ENCODE assay signal across 8 cellular contexts in genomic region chr1:145845144-145845513, GRCh38. TPM values are rescaled to one million over a fixed set of nuclear protein-coding genes. Genes with fewer than 3 reads are reported as not detected.
DNase-seq lines count a peak whose midpoint lies in the region; ATAC-seq and FAIRE-seq lines count a peak whose summit lies in the region.

No MANE protein-coding gene starts in this region.

- FAIRE-seq in GM19239 (lab: Jason Lieb, UNC) = peak; percentile 92

- DNase-seq in CD1c-positive myeloid dendritic cell (ENCODE audit: extremely low spot score) (peak; percentile 66), GM19239 (ENCODE audit: insufficient read length, low spot score) (peak; percentile 48), SKM-1 treated with dmso at 0.1 percent for 144 hours (lab: John Stamatoyannopoulos, UW; ENCODE audit: unreplicated experiment) (peak; percentile 84), left ventricle myocardium superior (no peak), dermis blood vessel endothelial cell (no peak), NCI-H345 treated with DMSO at 0.1 percent for 48 hours (lab: John Stamatoyannopoulos, UW; ENCODE audit: unreplicated experiment) (no peak)
- no peak for DNase-seq in stimulated activated naive CD8-positive, alpha-beta T cell treated with anti-CD3 and anti-CD28 coated beads, Interleukin-15, Interleukin-2, amounts not matched to agents 100 U/mL and 50 U/mL, for 24 hours

- intact Hi-C loops in left ventricle myocardium superior (cut with micrococcal nuclease) = loop anchor here (5.0 to 10.0 kb wide), 2 partner anchors 70 to 167 kb away; partner anchors contain the start of genes ITGA10 and PEX11B

- ATAC-seq in HG03196 (IDR thresholded peaks at IDR 0.05; ENCODE audit: unreplicated experiment) (peak; percentile 64), left ventricle myocardium superior (peak; percentile 39)
- peak; percentile 44 for ATAC-seq in stimulated activated naive CD8-positive, alpha-beta T cell treated with anti-CD3 and anti-CD28 coated beads, Interleukin-15, Interleukin-2, amounts not matched to agents 100 U/mL and 50 U/mL, for 24 hours

RNA-seq across cellular contexts. Expression of gene NUDT17, which starts 0.3 kb away (rescaled TPM):
- total RNA-seq in left ventricle myocardium superior = 3.4 TPM
- total RNA-seq in dermis blood vessel endothelial cell = 2.4 TPM in 2 replicates

RNA-seq across cellular contexts. Expression of gene PIAS3, which starts 13.8 kb away (rescaled TPM):
- total RNA-seq in left ventricle myocardium superior (13.3 TPM), dermis blood vessel endothelial cell (6.1 and 10.7 TPM in 2 replicates)

RNA-seq across cellular contexts. Expression of gene POLR3C, which starts 21.1 kb away (rescaled TPM):
- total RNA-seq in left ventricle myocardium superior = 14.9 TPM
- 27.5 and 29.3 TPM in 2 replicates for total RNA-seq in dermis blood vessel endothelial cell

RNA-seq across cellular contexts. Expression of gene RNF115, which starts 21.2 kb away (rescaled TPM):
- total RNA-seq in left ventricle myocardium superior (48.2 TPM), dermis blood vessel endothelial cell (13.9 and 15.3 TPM in 2 replicates)

RNA-seq across cellular contexts. Expression of gene ANKRD35, which starts 40.5 kb away (rescaled TPM):
- total RNA-seq in left ventricle myocardium superior (1.1 TPM), dermis blood vessel endothelial cell (0.09 and 0.17 TPM in 2 replicates)

Comparison
In these comparisons a context has a peak if more than half of its experiments do, and no peak if none do; other contexts are left out.
1. DNase-seq: peak in CD1c-positive myeloid dendritic cell (single experiment), GM19239 (single experiment) and SKM-1 treated with dmso at 0.1 percent for 144 hours (single experiment); none in left ventricle myocardium superior (single experiment), stimulated activated naive CD8-positive, alpha-beta T cell treated with anti-CD3 and anti-CD28 coated beads, Interleukin-15, Interleukin-2, amounts not matched to agents 100 U/mL and 50 U/mL, for 24 hours (single experiment), dermis blood vessel endothelial cell (single experiment) and NCI-H345 treated with DMSO at 0.1 percent for 48 hours (single experiment).
2. Peak in every context shown above with its lines, with median percentiles within 50 percentile points of each other: ATAC-seq.